ENCODE assay signal across 25 cellular contexts in the genomic region with DNA sequence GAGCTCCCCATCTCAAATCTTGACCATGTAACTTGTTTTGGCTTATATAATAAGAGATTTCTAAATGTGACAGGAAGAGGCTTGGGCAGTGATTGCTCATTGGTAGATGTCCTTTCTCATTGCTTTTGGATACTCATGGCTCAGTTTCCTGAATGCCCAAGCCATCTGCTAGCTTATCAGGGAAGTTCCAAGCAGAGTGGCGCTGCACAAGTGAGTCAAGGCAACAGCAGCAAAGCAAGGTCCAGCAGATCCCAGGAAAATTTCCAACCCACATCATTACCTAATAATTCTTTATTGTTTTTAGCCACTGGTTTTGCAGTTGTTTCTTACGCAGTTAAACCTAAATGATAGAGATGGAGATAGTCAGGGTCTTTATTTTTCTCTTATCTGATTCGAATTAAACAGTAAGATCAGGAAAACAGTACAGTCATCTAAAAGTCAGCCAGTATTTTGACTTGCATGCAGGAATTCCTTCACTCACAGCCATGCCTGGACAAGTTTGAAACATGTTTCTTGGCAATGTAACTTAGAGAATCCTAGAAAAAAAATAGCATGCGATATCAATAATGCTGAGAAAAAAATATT.
DNase-seq lines count a peak whose midpoint lies in the region; ATAC-seq and TF ChIP-seq lines count a peak whose summit lies in the region.
"Had no signal": no experiment of that assay in that cellular context is flagged by ENCODE, and none has a peak within 500 bp of the region (broad histone marks: within the 10 kb centered on the region; RNA-seq: fewer than 3 reads in every experiment).

No MANE protein-coding gene starts in this region.

- peak overlapping the region; percentile 26; the same call in 1 of the 2 replicates for H3K27ac ChIP-seq in HUES6 (ENCODE audit: low read depth, low read length)
- no peak overlapping the region for H3K27ac ChIP-seq in PC-3 (ENCODE audit: low read length)
- H3K27ac ChIP-seq in lower lobe of right lung, result no peak overlapping the region
- no peak overlapping the region for H3K27ac ChIP-seq in testis
- H3K27ac ChIP-seq: adrenal gland had no signal

- no peaks in the 10 kb centered on the region for H3K36me3 ChIP-seq in HUES6 (ENCODE audit: control insufficient read depth, insufficient read depth, low read length)
- no peaks in the 10 kb centered on the region for H3K36me3 ChIP-seq in PC-3 (ENCODE audit: low read depth, low read length)
- H3K36me3 ChIP-seq in lower lobe of right lung, result no peaks in the 10 kb centered on the region
- no peaks in the 10 kb centered on the region for H3K36me3 ChIP-seq in testis (ENCODE audit: low read depth, missing control alignments)
- H3K36me3 ChIP-seq: adrenal gland had no signal

- H3F3A ChIP-seq in PC-3 (ENCODE audit: low read length, unreplicated experiment), result no peaks in the 10 kb centered on the region

- 91 to 93% methylated on average over 4 of the region's 4 CpGs for WGBS in testis, 2 donors

- peaks cover 19% of the 10 kb centered on the region for H3K4me1 ChIP-seq in HUES6 (ENCODE audit: control insufficient read depth, insufficient read depth, low read length)
- no peaks in the 10 kb centered on the region for H3K4me1 ChIP-seq in PC-3 (ENCODE audit: insufficient read depth, low read length)
- H3K4me1 ChIP-seq in lower lobe of right lung, result no peaks in the 10 kb centered on the region
- H3K4me1 ChIP-seq in testis, result no peaks in the 10 kb centered on the region
- H3K4me1 ChIP-seq: adrenal gland had no signal

- DNase-seq in A172 (ENCODE audit: low spot score) (peak; percentile 50), astrocyte of the hippocampus (ENCODE audit: low read depth, low spot score) (peak; percentile 59), iris pigment epithelial cell (ENCODE audit: low read depth) (peak; percentile 31), PC-3 (no peak), lower lobe of right lung (no peak), testis (no peak)
- DNase-seq: activated CD4-positive, alpha-beta memory T cell treated with anti-CD3 and anti-CD28 coated beads, Interleukin-2, amount 10 ng/mL, durations not matched to agents 7 days and 5 days; activated gamma-delta T cell treated with Interleukin-2 at 50 U/mL for 16 hours; activated T-cell treated with anti-CD3 and anti-CD28 coated beads for 4 hours; adrenal gland; central memory CD4-positive, alpha-beta T cell; DMS79; foreskin fibroblast; GOT3; immature natural killer cell; IMR-90; MM.1S; NCI-H1436 treated with DMSO at 0.1 percent for 48 hours; NCI-H526; Right ventricle myocardium superior; stimulated activated CD4-positive, alpha-beta T cell treated with anti-CD3 and anti-CD28 coated beads, Interleukin-2, amount 100 ng/mL, for 48 hours; stimulated activated naive CD4-positive, alpha-beta T cell treated with Interleukin-2 at 50 U/mL for 16 hours; SW 1271 had no signal

- ATAC-seq in PC-3 (no peak), lower lobe of right lung (no peak), GM18868 (IDR thresholded peaks at IDR 0.05; ENCODE audit: unreplicated experiment) (no peak)

- H3K9me2 ChIP-seq in PC-3 (replicated peaks; ENCODE audit: low read length), result no peaks in the 10 kb centered on the region

- intact Hi-C loops in PC-3 (cut with micrococcal nuclease), result no loop called here
- intact Hi-C loops in lower lobe of right lung (cut with DNase I), result no loop called here
- intact Hi-C loops in testis (cut with DNase I; ENCODE audit: low total_unique reads), result no loop called here

- no peaks in the 10 kb centered on the region for H4K20me1 ChIP-seq in PC-3 (ENCODE audit: low read length)

- no peaks in the 10 kb centered on the region for H3K79me2 ChIP-seq in PC-3 (ENCODE audit: low read length)

- TF ChIP-seq CTCF in PC-3 (conservative IDR thresholded peaks at IDR 0.05; ENCODE audit: low read depth, low read length) (no peak), lower lobe of right lung (IDR thresholded peaks at IDR 0.05) (no peak), testis (IDR thresholded peaks at IDR 0.05) (no peak)

- no peak for TF ChIP-seq POLR2A in testis (IDR thresholded peaks at IDR 0.05)

- POLR2A ChIA-PET in PC-3 (lab: Charles Lee; ENCODE audit: unreplicated experiment), result no interaction called here

- H3K27me3 ChIP-seq in HUES6 (ENCODE audit: control insufficient read depth, insufficient read depth, low read length) (no peaks in the 10 kb centered on the region), PC-3 (ENCODE audit: low read length) (no peaks in the 10 kb centered on the region), lower lobe of right lung (ENCODE audit: low read depth) (no peaks in the 10 kb centered on the region), testis (no peaks in the 10 kb centered on the region)
- H3K27me3 ChIP-seq: adrenal gland had no signal

- H3K9me3 ChIP-seq in HUES6 (ENCODE audit: control insufficient read depth, insufficient read depth, low read depth, low read length) (no peaks in the 10 kb centered on the region), PC-3 (ENCODE audit: low read length) (no peaks in the 10 kb centered on the region), lower lobe of right lung (no peaks in the 10 kb centered on the region), testis (no peaks in the 10 kb centered on the region)
- H3K9me3 ChIP-seq: adrenal gland had no signal

- H3K9ac ChIP-seq in HUES6 (ENCODE audit: low read length) (no peak overlapping the region), PC-3 (ENCODE audit: low read length) (no peak overlapping the region)

- no peak overlapping the region for H2AFZ ChIP-seq in PC-3 (ENCODE audit: low read length)

- H3K4me3 ChIP-seq in HUES6 (ENCODE audit: low read depth, low read length), result no peak overlapping the region
- H3K4me3 ChIP-seq in PC-3 (ENCODE audit: low read length), result no peak overlapping the region
- no peak overlapping the region for H3K4me3 ChIP-seq in lower lobe of right lung
- H3K4me3 ChIP-seq in testis, result no peak overlapping the region
- H3K4me3 ChIP-seq: adrenal gland had no signal

- BruUV-seq in PC-3 (replicated peaks; lab: Mats Ljungman, UMichigan), result no TSS peak

- CTCF ChIA-PET in PC-3 (lab: Charles Lee), result no interaction called here

- no peak overlapping the region for H3K4me2 ChIP-seq in PC-3 (ENCODE audit: low read length)

Comparison
In these comparisons a context has a peak if more than half of its experiments do, and no peak if none do; other contexts are left out.
1. DNase-seq: peak in A172 (single experiment), astrocyte of the hippocampus (single experiment) and iris pigment epithelial cell (single experiment); none in PC-3 (single experiment), lower lobe of right lung (single experiment) and testis (single experiment).